ENCODE assay signal across 17 cellular contexts in the genomic region with DNA sequence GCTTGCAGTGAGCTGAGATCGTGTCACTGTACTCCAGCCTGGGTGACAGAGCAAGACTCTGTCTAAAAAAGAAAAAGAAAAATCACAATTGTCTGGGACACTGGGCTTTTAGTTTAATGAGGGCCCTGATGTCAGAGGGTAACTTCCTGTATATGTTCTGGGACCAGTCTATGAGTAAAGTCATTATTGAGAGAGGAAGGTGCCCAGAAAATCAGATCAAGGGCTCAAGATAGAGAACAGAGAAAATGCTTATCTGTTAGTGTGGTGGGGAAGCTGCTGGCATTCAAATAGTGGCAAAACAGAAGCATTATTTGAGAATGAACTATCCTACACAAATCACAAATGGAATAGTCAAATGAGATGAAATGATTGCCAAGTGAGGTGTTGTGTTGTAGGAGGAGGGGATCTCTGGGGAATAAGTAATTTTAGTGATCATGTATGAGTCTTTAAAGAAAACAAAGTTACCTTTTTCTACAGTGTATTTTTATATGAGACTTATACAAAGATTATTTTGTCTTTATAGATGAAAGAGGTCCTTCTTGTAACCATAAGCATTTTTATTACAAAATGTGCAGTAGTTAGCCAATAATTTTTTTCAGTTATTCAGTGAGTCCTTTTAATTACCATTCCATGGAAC. TPM values are rescaled to one million over a fixed set of nuclear protein-coding genes. Genes with fewer than 3 reads are reported as not detected.
DNase-seq lines count a peak whose midpoint lies in the region; ATAC-seq, FAIRE-seq and TF ChIP-seq lines count a peak whose summit lies in the region.
"Had no signal": no experiment of that assay in that cellular context is flagged by ENCODE, and none has a peak within 500 bp of the region (broad histone marks: within the 10 kb centered on the region; RNA-seq: fewer than 3 reads in every experiment).

No MANE protein-coding gene starts in this region.

- peaks cover 3 to 16% of the 10 kb centered on the region in 2 donors for H3K36me3 ChIP-seq in small intestine (ENCODE audit: control insufficient read depth in 2 of 2, insufficient read depth in 2 of 2, low read length in 2 of 2)
- H3K36me3 ChIP-seq: ovary had no signal

- no peaks in the 10 kb centered on the region for H3K4me1 ChIP-seq in small intestine (ENCODE audit: control insufficient read depth in 2 of 2, insufficient read depth in 1 of 2, low read depth in 1 of 2, low read length in 1 of 2)

- no peak for TF ChIP-seq CTCF in osteocyte (IDR thresholded peaks at IDR 0.05)

- H3K27ac ChIP-seq in small intestine (ENCODE audit: low read depth in 1 of 2, low read length in 1 of 2), result no peak overlapping the region
- H3K27ac ChIP-seq: ovary, stomach had no signal

- no peaks in the 10 kb centered on the region for H3K9me3 ChIP-seq in small intestine (ENCODE audit: control insufficient read depth, low read depth)
- H3K9me3 ChIP-seq: mucosa of descending colon, ovary, spleen, stomach had no signal

- FAIRE-seq in small intestine (lab: Jason Lieb, UNC), result no peak
- FAIRE-seq: G401.6 had no signal

- peak; percentile 22 to 47 for ATAC-seq in activated T-cell treated with anti-CD3 and anti-CD28 coated beads, Interleukin-2, amount 50 U/mL, for 72 hours (replicated peaks in 1 of 2)
- ATAC-seq: mucosa of descending colon had no signal

- no peak for DNase-seq in activated T-cell treated with anti-CD3 and anti-CD28 coated beads, Interleukin-2, amount 50 U/mL, for 72 hours
- no peak for DNase-seq in activated T-cell treated with anti-CD3 and anti-CD28 coated beads for 4 hours
- DNase-seq in KBM-7, result peak; percentile 21
- no peak for DNase-seq in activated naive CD8-positive, alpha-beta T cell treated with anti-CD3 and anti-CD28 coated beads for 36 hours
- no peak for DNase-seq in osteocyte (ENCODE audit: extremely low spot score, unreplicated experiment)
- no peak for DNase-seq in NCI-H1417 (lab: John Stamatoyannopoulos, UW)
- no peak for DNase-seq in NCI-H2196 treated with DMSO at 0.1 percent for 48 hours (lab: John Stamatoyannopoulos, UW; ENCODE audit: unreplicated experiment)
- DNase-seq in small intestine, result no peak
- DNase-seq: aorta, cortex of kidney, mucosa of descending colon, NCI-H2029, NCI-H510A, ovary, spleen, stomach had no signal

- peak overlapping the region; percentile 11 to 33 for H3K4me3 Mint-ChIP-seq in activated T-cell treated with anti-CD3 and anti-CD28 coated beads, Interleukin-2, amount 50 U/mL, for 72 hours
- no peak overlapping the region for H3K4me3 Mint-ChIP-seq in activated naive CD8-positive, alpha-beta T cell treated with anti-CD3 and anti-CD28 coated beads for 36 hours
- no peak overlapping the region for H3K4me3 Mint-ChIP-seq in osteocyte (ENCODE audit: unreplicated experiment)

- peak overlapping the region; percentile 36 for H3K27ac Mint-ChIP-seq in activated T-cell treated with anti-CD3 and anti-CD28 coated beads, Interleukin-2, amount 50 U/mL, for 72 hours
- peak overlapping the region; percentile 3 for H3K27ac Mint-ChIP-seq in activated naive CD8-positive, alpha-beta T cell treated with anti-CD3 and anti-CD28 coated beads for 36 hours
- peak overlapping the region; percentile 32 for H3K27ac Mint-ChIP-seq in osteocyte (ENCODE audit: unreplicated experiment)

- no peaks in the 10 kb centered on the region for H3K27me3 Mint-ChIP-seq in activated T-cell treated with anti-CD3 and anti-CD28 coated beads, Interleukin-2, amount 50 U/mL, for 72 hours (ENCODE audit: low read depth)
- H3K27me3 Mint-ChIP-seq in activated naive CD8-positive, alpha-beta T cell treated with anti-CD3 and anti-CD28 coated beads for 36 hours, result no peaks in the 10 kb centered on the region
- H3K27me3 Mint-ChIP-seq in osteocyte (ENCODE audit: unreplicated experiment), result no peaks in the 10 kb centered on the region

- no peaks in the 10 kb centered on the region for H3K27me3 ChIP-seq in small intestine (ENCODE audit: control insufficient read depth in 2 of 2, insufficient read depth in 2 of 2, low read length in 2 of 2)
- H3K27me3 ChIP-seq: ovary, spleen, stomach had no signal

- WGBS in small intestine, 3 donors, result 45 to 85% (median 64%) methylated on average over 1 of the region's 1 CpG

- peaks cover 82% of the 10 kb centered on the region for H3K4me1 Mint-ChIP-seq in activated T-cell treated with anti-CD3 and anti-CD28 coated beads, Interleukin-2, amount 50 U/mL, for 72 hours (ENCODE audit: low read depth)
- peaks cover 57% of the 10 kb centered on the region for H3K4me1 Mint-ChIP-seq in activated naive CD8-positive, alpha-beta T cell treated with anti-CD3 and anti-CD28 coated beads for 36 hours
- H3K4me1 Mint-ChIP-seq in osteocyte (ENCODE audit: unreplicated experiment), result peaks cover 36% of the 10 kb centered on the region

- peaks cover 21 to 56% of the 10 kb centered on the region in 2 donors for H3K36me3 Mint-ChIP-seq in activated T-cell treated with anti-CD3 and anti-CD28 coated beads, Interleukin-2, amount 50 U/mL, for 72 hours (ENCODE audit: insufficient read depth in 2 of 2)
- H3K36me3 Mint-ChIP-seq in activated naive CD8-positive, alpha-beta T cell treated with anti-CD3 and anti-CD28 coated beads for 36 hours, result peaks cover 65% of the 10 kb centered on the region
- peaks cover 41% of the 10 kb centered on the region for H3K36me3 Mint-ChIP-seq in osteocyte (ENCODE audit: unreplicated experiment)

- H3K4me3 ChIP-seq in small intestine (ENCODE audit: low read depth in 1 of 2, low read length in 2 of 2), result no peak overlapping the region
- H3K4me3 ChIP-seq: mucosa of descending colon, ovary, spleen, stomach had no signal

- peaks cover 0 to 2% of the 10 kb centered on the region in 2 donors for H3K9me3 Mint-ChIP-seq in activated T-cell treated with anti-CD3 and anti-CD28 coated beads, Interleukin-2, amount 50 U/mL, for 72 hours
- no peaks in the 10 kb centered on the region for H3K9me3 Mint-ChIP-seq in activated naive CD8-positive, alpha-beta T cell treated with anti-CD3 and anti-CD28 coated beads for 36 hours
- H3K9me3 Mint-ChIP-seq in osteocyte (ENCODE audit: unreplicated experiment), result no peaks in the 10 kb centered on the region

- in situ Hi-C loops in KBM-7 (cut with MboI; ENCODE audit: low pct_unique_long_range_greater_than_20kb, low sequenced_read_pairs), result no loop called here

RNA-seq across cellular contexts. Expression of a gene that starts 13.4 kb away (rescaled TPM):
- 100 to 1,000 TPM; 174 to 183 TPM for total RNA-seq in activated T-cell treated with anti-CD3 and anti-CD28 coated beads, Interleukin-2, amount 50 U/mL, for 72 hours
- total RNA-seq in activated naive CD8-positive, alpha-beta T cell treated with anti-CD3 and anti-CD28 coated beads for 36 hours, result 100 to 1,000 TPM; 126 TPM
- total RNA-seq in osteocyte, result 82.5 and 97.2 TPM in 2 replicates
- 10 to 100 TPM; 42.7 to 48.4 (median 46.1) TPM for polyA plus RNA-seq in small intestine

RNA-seq across cellular contexts. Expression of a gene that starts 33.4 kb away (rescaled TPM):
- total RNA-seq in activated T-cell treated with anti-CD3 and anti-CD28 coated beads, Interleukin-2, amount 50 U/mL, for 72 hours, result 10 to 100 TPM; 23.6 to 29.3 TPM
- 10 to 100 TPM; 19.2 to 23.9 TPM for total RNA-seq in activated naive CD8-positive, alpha-beta T cell treated with anti-CD3 and anti-CD28 coated beads for 36 hours
- total RNA-seq in osteocyte, result 12.4 and 13.3 TPM in 2 replicates
- 100 to 1,000 TPM in 1 of 3 donors, 10 to 100 TPM in 2; 56.1 to 150 (median 96.7) TPM for polyA plus RNA-seq in small intestine

RNA-seq across cellular contexts. Expression of a gene that starts 58.0 kb away (rescaled TPM):
- total RNA-seq in activated T-cell treated with anti-CD3 and anti-CD28 coated beads, Interleukin-2, amount 50 U/mL, for 72 hours, result 10 to 100 TPM; 42.0 to 45.7 TPM
- 10 to 100 TPM; 20.7 TPM for total RNA-seq in activated naive CD8-positive, alpha-beta T cell treated with anti-CD3 and anti-CD28 coated beads for 36 hours
- 31.3 and 35.6 TPM in 2 replicates for total RNA-seq in osteocyte
- polyA plus RNA-seq in small intestine, result 10 to 100 TPM; 30.6 to 40.9 (median 38.4) TPM

Comparison
In these comparisons a context has a peak if more than half of its experiments do, and no peak if none do; other contexts are left out.
1. H3K4me3 Mint-ChIP-seq: peak in activated T-cell treated with anti-CD3 and anti-CD28 coated beads, Interleukin-2, amount 50 U/mL, for 72 hours (2 of 2); none in activated naive CD8-positive, alpha-beta T cell treated with anti-CD3 and anti-CD28 coated beads for 36 hours (single experiment) and osteocyte (single experiment).
2. Peak in every context shown above with its lines, with median percentiles within 50 percentile points of each other: H3K27ac Mint-ChIP-seq.